Comparison of ENCODE assay signal across 8 cellular contexts in genomic region chr12:53054112-53054878, GRCh38. TPM values are rescaled to one million over a fixed set of nuclear protein-coding genes. Genes with fewer than 3 reads are reported as not detected.
DNase-seq lines count a peak whose midpoint lies in the region; ATAC-seq and TF ChIP-seq lines count a peak whose summit lies in the region.

No MANE protein-coding gene starts in this region.

- H3K9me3 ChIP-seq in right lobe of liver: no peaks in the 10 kb centered on the region

- intact Hi-C loops in dorsolateral prefrontal cortex (cut with DNase I): loop anchor here in 1 of 2 donors (2.0 kb wide), 1 partner anchor 127 kb away; the partner anchor contains the start of genes CSAD and ZNF740
- intact Hi-C loops in right lobe of liver (cut with DNase I): no loop called here

- no peak for DNase-seq in AG09309 (ENCODE audit: low read depth)
- DNase-seq in NCI-H510A (lab: John Stamatoyannopoulos, UW): peak; percentile 98
- DNase-seq in activated CD4-positive, alpha-beta T cell treated with anti-CD3 and anti-CD28 coated beads, Interleukin-2, amount 50 U/mL, for 48 hours: peak; percentile 94 to 95
- peak; percentile 96 to 98 (median 98) for DNase-seq in dorsolateral prefrontal cortex
- peak; percentile 96 to 99 (median 98) for DNase-seq in right lobe of liver
- peak; percentile 93 for DNase-seq in stimulated activated CD4-positive, alpha-beta T cell treated with anti-CD3 and anti-CD28 coated beads, Interleukin-4, amount 100 ng/mL, for 24 hours

- H3K4me1 ChIP-seq in right lobe of liver: peaks cover 0 to 34% (median 13%) of the 10 kb centered on the region in 4 donors

- TF ChIP-seq CTCF in AG09309 (IDR thresholded peaks at IDR 0.05; ENCODE audit: control insufficient read depth, insufficient read depth, low read depth, low read length, missing control alignments) (no peak), dorsolateral prefrontal cortex (IDR thresholded peaks at IDR 0.05 in 54 of 56, conservative IDR thresholded peaks at IDR 0.05 in 2 of 56; ENCODE audit: low read depth in 1 of 56, partially characterized antibody in 56 of 56) (peak in 40 of 56 donors; percentile 13 to 73 (median 47)), right lobe of liver (IDR thresholded peaks at IDR 0.05) (peak in 1 of 4 donors; percentile 18)

- H3K4me3 ChIP-seq in AG09309 (ENCODE audit: control insufficient read depth, low read depth, low read length): peak overlapping the region; percentile 14
- peak overlapping the region; percentile 57 to 96 (median 77) for H3K4me3 ChIP-seq in dorsolateral prefrontal cortex
- peak overlapping the region; percentile 22 to 74 (median 42) for H3K4me3 ChIP-seq in right lobe of liver

- H3K27ac ChIP-seq in dorsolateral prefrontal cortex (peak overlapping the region; percentile 92 to 100 (median 99)), right lobe of liver (peak overlapping the region; percentile 95 to 98 (median 97))

- peak; percentile 72 for TF ChIP-seq POLR2A in right lobe of liver (IDR thresholded peaks at IDR 0.05)

- H3K27me3 ChIP-seq in dorsolateral prefrontal cortex (no peaks in the 10 kb centered on the region), right lobe of liver (no peaks in the 10 kb centered on the region)

- peaks cover 0 to 36% (median 17%) of the 10 kb centered on the region in 4 donors for H3K36me3 ChIP-seq in right lobe of liver

- 17% methylated on average over 9 of the region's 48 CpGs for WGBS in right lobe of liver (ENCODE audit: insufficient coverage, low coverage, low lambda C conversion rate, missing lambda C conversion rate)

- ATAC-seq in GM19023 (IDR thresholded peaks at IDR 0.05; ENCODE audit: unreplicated experiment) (peak; percentile 92), HG03280 (IDR thresholded peaks at IDR 0.05; ENCODE audit: unreplicated experiment) (peak; percentile 94), right lobe of liver (peak; percentile 66 to 80 (median 72))

RNA-seq across cellular contexts. Expression of gene TNS2, which starts 4.4 kb away (rescaled TPM):
- total RNA-seq in dorsolateral prefrontal cortex (100 to 1,000 TPM in 57 of 120 experiments, 10 to 100 TPM in 63; 51.8 to 194 (median 96.4) TPM), right lobe of liver (100 to 1,000 TPM in 3 of 6 experiments, 10 to 100 TPM in 3; 50.5 to 139 (median 86.9) TPM)

RNA-seq across cellular contexts. Expression of gene SPRYD3, which starts 24.9 kb away (rescaled TPM):
- total RNA-seq in dorsolateral prefrontal cortex (100 to 1,000 TPM in 119 of 120 experiments, 10 to 100 TPM in 1; 74.6 to 263 (median 181) TPM), right lobe of liver (10 to 100 TPM; 12.3 to 18.2 (median 14.4) TPM)

RNA-seq across cellular contexts. Expression of gene IGFBP6, which starts 43.2 kb away (rescaled TPM):
- total RNA-seq in dorsolateral prefrontal cortex (10 to 100 TPM in 119 of 120 experiments, 1 to 10 TPM in 1; 9.9 to 54.8 (median 21.6) TPM), right lobe of liver (10 to 100 TPM in 2 of 6 experiments, 1 to 10 TPM in 4; 1.7 to 25.4 (median 4.9) TPM)

RNA-seq across cellular contexts. Expression of gene EIF4B, which starts 48.0 kb away (rescaled TPM):
- total RNA-seq in dorsolateral prefrontal cortex (100 to 1,000 TPM; 207 to 375 (median 283) TPM), right lobe of liver (100 to 1,000 TPM; 143 to 270 (median 180) TPM)

RNA-seq across cellular contexts. Expression of gene SOAT2, which starts 49.0 kb away (rescaled TPM):
- total RNA-seq in dorsolateral prefrontal cortex (under 1 TPM in 4 of 120 experiments, not detected in 116; 0.20 to 0.47 (median 0.30) TPM), right lobe of liver (1 to 10 TPM in 3 of 6 experiments, under 1 TPM in 3; 0.62 to 3.4 (median 0.99) TPM)

Comparison
In these comparisons a context has a peak if more than half of its experiments do, and no peak if none do; other contexts are left out.
1. H3K4me3 ChIP-seq: peak in every context shown above with its lines; median percentile 77 in dorsolateral prefrontal cortex; 42 in right lobe of liver; 14 in AG09309.